ENCODE assay signal across 7 cellular contexts in genomic region chr2:21371499-21372003, GRCh38.
"Had no signal": no experiment of that assay in that cellular context is flagged by ENCODE, and none has a peak within 500 bp of the region (broad histone marks: within the 10 kb centered on the region; RNA-seq: fewer than 3 reads in every experiment).

No MANE protein-coding gene starts in this region.

- DNase-seq: GF-D8 had no signal

- FAIRE-seq: G401.6, GM12878, GM12891, GM12892, GM18507, GM19239 had no signal

- ATAC-seq: GM12878 had no signal

- H3K4me3 ChIP-seq: GM12878 had no signal
